8 cellular contexts compared by ENCODE assay signal in genomic region chr3:72887723-72888545, GRCh38. TPM values are rescaled to one million over a fixed set of nuclear protein-coding genes. Genes with fewer than 3 reads are reported as not detected.
DNase-seq lines count a peak whose midpoint lies in the region; ATAC-seq, FAIRE-seq and TF ChIP-seq lines count a peak whose summit lies in the region.

Gene GXYLT2 (plus strand): TSS chr3:72888046. CDS start chr3:72888234, 188 bp downstream.

- intact Hi-C loops in posterior cingulate gyrus (cut with DNase I) = loop anchor here (5.0 kb wide), 2 partner anchors 41 to 109 kb away; partner anchors contain the start of genes PPP4R2 and SHQ1

- DNase-seq in 8988T (peak; percentile 67), HTR-8/SVneo (ENCODE audit: insufficient read length, low spot score) (peak; percentile 69), RKO (ENCODE audit: low spot score) (peak; percentile 86), right atrium auricular region (ENCODE audit: low spot score) (peak; percentile 75), posterior cingulate gyrus (peak; percentile 61 to 97 (median 78))

- H3K36me3 ChIP-seq in right atrium auricular region = no peaks in the 10 kb centered on the region

- peak within 1 kb of the TSS; percentile 69 for H3K27ac ChIP-seq in angular gyrus (ENCODE audit: low read depth, low read length)
- peak within 1 kb of the TSS; percentile 79 to 84 for H3K27ac ChIP-seq in right atrium auricular region

- TF ChIP-seq CTCF in right atrium auricular region (IDR thresholded peaks at IDR 0.05) = no peak

- H3K27me3 ChIP-seq in right atrium auricular region = no peaks in the 10 kb centered on the region

- ATAC-seq in GM18502 (IDR thresholded peaks at IDR 0.05; ENCODE audit: poor library complexity, unreplicated experiment) = peak; percentile 72
- ATAC-seq in HG03045 (IDR thresholded peaks at IDR 0.05; ENCODE audit: unreplicated experiment) = no peak

- peaks cover 0 to 43% of the 10 kb centered on the region in 2 donors for H3K4me1 ChIP-seq in right atrium auricular region

- H3K4me3 ChIP-seq in right atrium auricular region = peak within 1 kb of the TSS; percentile 47 to 51

- H3K9me3 ChIP-seq in right atrium auricular region = peaks cover 0 to 5% of the 10 kb centered on the region in 2 donors

- FAIRE-seq in HTR-8/SVneo (lab: Jason Lieb, UNC) = peak; percentile 63

RNA-seq across cellular contexts. Expression of gene GXYLT2, which starts in this region (rescaled TPM):
- 10 to 100 TPM; 31.7 to 37.3 TPM for total RNA-seq in right atrium auricular region
